ENCODE assay signal across 8 cellular contexts in the genomic region with DNA sequence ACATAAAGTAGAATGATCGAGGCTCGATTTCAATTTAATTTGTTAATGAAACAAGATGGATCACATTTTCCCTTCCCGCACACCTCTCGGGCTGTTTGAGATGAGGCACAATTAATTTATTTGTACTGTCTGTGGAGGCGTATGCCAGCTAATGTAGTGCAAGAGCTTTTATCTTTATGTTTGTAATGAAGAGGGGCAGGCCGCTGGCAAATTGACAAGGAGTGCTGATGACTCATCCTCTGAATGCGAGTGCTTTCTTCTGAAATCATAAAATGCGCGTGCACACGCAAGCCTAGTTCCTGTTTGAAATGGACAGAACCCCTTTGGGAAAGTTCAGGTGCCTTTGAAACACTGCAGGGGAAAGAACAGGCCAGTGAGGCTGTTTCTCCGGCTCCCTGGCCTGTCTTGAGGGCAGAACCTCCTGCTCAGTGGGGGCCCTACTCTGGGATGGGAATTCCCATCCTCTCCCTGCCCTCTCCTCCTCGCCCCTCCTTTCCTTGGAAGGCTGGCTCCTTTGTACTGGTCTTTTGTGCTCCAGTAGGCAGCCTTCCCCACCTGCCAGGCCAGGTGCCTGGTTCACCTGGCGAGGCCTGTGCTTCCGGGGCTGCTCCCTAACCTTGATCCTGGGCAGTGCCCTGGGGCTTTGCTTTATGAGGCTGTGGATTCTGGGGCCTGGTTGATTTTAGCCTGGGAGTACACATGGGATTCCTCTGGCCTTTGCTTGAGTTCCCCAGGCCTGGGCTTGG. TPM values are rescaled to one million over a fixed set of nuclear protein-coding genes. Genes with fewer than 3 reads are reported as not detected.
DNase-seq lines count a peak whose midpoint lies in the region; ATAC-seq and TF ChIP-seq lines count a peak whose summit lies in the region.

No MANE protein-coding gene starts in this region.

- no peak for TF ChIP-seq CTCF in Calu3 (IDR thresholded peaks at IDR 0.05; ENCODE audit: unreplicated experiment)
- no peak for TF ChIP-seq CTCF in hepatocyte (IDR thresholded peaks at IDR 0.05; ENCODE audit: poor library complexity)
- no peak for TF ChIP-seq CTCF in spleen (IDR thresholded peaks at IDR 0.05 in 8 of 11, conservative IDR thresholded peaks at IDR 0.05 in 3 of 11)

- H3K4me2 ChIP-seq in hepatocyte = peak overlapping the region; percentile 61

- H3K9me3 ChIP-seq in adipocyte (ENCODE audit: control insufficient read depth, low read length) (no peaks in the 10 kb centered on the region), hepatocyte (ENCODE audit: low read depth) (no peaks in the 10 kb centered on the region), spleen (no peaks in the 10 kb centered on the region)

- peaks cover 96% of the 10 kb centered on the region for H3K79me2 ChIP-seq in hepatocyte

- H3K27ac ChIP-seq in hepatocyte (peak overlapping the region; percentile 93), spleen (peak overlapping the region in 5 of 8 donors; percentile 14 to 44 (median 36))

- no peaks in the 10 kb centered on the region for H3K9me2 ChIP-seq in hepatocyte (replicated peaks; ENCODE audit: insufficient read depth)

- H3K4me1 Mint-ChIP-seq in Calu3 (ENCODE audit: low read depth, unreplicated experiment) = peaks cover 94% of the 10 kb centered on the region
- no peaks in the 10 kb centered on the region for H3K4me1 Mint-ChIP-seq in stimulated activated memory B cell treated with anti-CD40 and anti-IgM and Interleukin-4, amounts not matched to agents 10 μg/mL and 1 μg/mL and 100 μg/mL, for 72 hours

- H3K27me3 Mint-ChIP-seq in Calu3 (ENCODE audit: unreplicated experiment) = no peaks in the 10 kb centered on the region
- H3K27me3 Mint-ChIP-seq in stimulated activated memory B cell treated with anti-CD40 and anti-IgM and Interleukin-4, amounts not matched to agents 10 μg/mL and 1 μg/mL and 100 μg/mL, for 72 hours = peaks cover 32% of the 10 kb centered on the region

- H3K9me3 Mint-ChIP-seq in Calu3 (ENCODE audit: low read depth, unreplicated experiment) = no peaks in the 10 kb centered on the region
- H3K9me3 Mint-ChIP-seq in stimulated activated memory B cell treated with anti-CD40 and anti-IgM and Interleukin-4, amounts not matched to agents 10 μg/mL and 1 μg/mL and 100 μg/mL, for 72 hours = no peaks in the 10 kb centered on the region

- H3K4me1 ChIP-seq in adipocyte (ENCODE audit: control insufficient read depth, insufficient read depth, low read length) (peaks cover 56% of the 10 kb centered on the region), hepatocyte (ENCODE audit: insufficient read depth) (peaks cover 66% of the 10 kb centered on the region), spleen (peaks cover 0 to 9% (median 0%) of the 10 kb centered on the region in 6 donors)

- WGBS in hepatocyte (ENCODE audit: low lambda C conversion rate, missing lambda C conversion rate) = 39% methylated on average over 14 of the region's 14 CpGs
- 74 to 80% (median 75%) methylated on average over 14 of the region's 14 CpGs for WGBS in spleen, 5 donors

- no TSS peak for BruUV-seq in Calu3 (replicated peaks; lab: Mats Ljungman, UMichigan)

- intact Hi-C loops in Calu3 (cut with micrococcal nuclease; ENCODE audit: unreplicated experiment) (loop anchor here (2.0 to 10.0 kb wide), 4 partner anchors 48 to 164 kb away; no protein-coding TSS in a partner anchor), spleen (cut with DNase I; ENCODE audit: low total_unique reads) (no loop called here)

- H3K27me3 ChIP-seq in adipocyte (replicated peaks; ENCODE audit: control insufficient read depth, insufficient read depth, low read length) (no peaks in the 10 kb centered on the region), hepatocyte (no peaks in the 10 kb centered on the region), spleen (replicated peaks in 1 of 7) (peaks cover 0 to 41% (median 0%) of the 10 kb centered on the region in 7 donors)

- H3K36me3 ChIP-seq in adipocyte (ENCODE audit: control insufficient read depth, insufficient read depth, low read length, severe bottlenecking) = peaks cover 3% of the 10 kb centered on the region
- H3K36me3 ChIP-seq in hepatocyte (replicated peaks; ENCODE audit: insufficient read depth, low read depth) = no peaks in the 10 kb centered on the region
- no peaks in the 10 kb centered on the region for H3K36me3 ChIP-seq in spleen

- no peak for ATAC-seq in stimulated activated memory B cell treated with anti-CD40 and anti-IgM and Interleukin-4, amounts not matched to agents 10 μg/mL and 1 μg/mL and 100 μg/mL, for 72 hours

- DNase-seq in Calu3 (peak; percentile 86), NCI-H1436 (lab: John Stamatoyannopoulos, UW) (peak; percentile 88), adipocyte (ENCODE audit: low read depth) (peak; percentile 88), hepatocyte (ENCODE audit: low spot score) (peak; percentile 93), spleen (no peak), superior temporal gyrus (ENCODE audit: extremely low spot score) (no peak)
- no peak for DNase-seq in central memory CD4-positive, alpha-beta T cell

- CTCF ChIA-PET in Calu3 (lab: Charles Lee) = interaction anchor here (0.8 to 1.4 kb wide), 2 partner anchors 22 to 31 kb away, joined by 3 to 4 read pairs; no protein-coding TSS in a partner anchor

- H3K4me3 ChIP-seq in adipocyte (ENCODE audit: low read length) (no peak overlapping the region), hepatocyte (no peak overlapping the region), spleen (no peak overlapping the region)

- H3K36me3 Mint-ChIP-seq in Calu3 (ENCODE audit: insufficient read depth, unreplicated experiment) = peaks cover 48% of the 10 kb centered on the region
- no peaks in the 10 kb centered on the region for H3K36me3 Mint-ChIP-seq in stimulated activated memory B cell treated with anti-CD40 and anti-IgM and Interleukin-4, amounts not matched to agents 10 μg/mL and 1 μg/mL and 100 μg/mL, for 72 hours

- no peak overlapping the region for H2AFZ ChIP-seq in hepatocyte

- H3K4me3 Mint-ChIP-seq in Calu3 (ENCODE audit: low read depth, unreplicated experiment) = peak overlapping the region; percentile 79
- no peak overlapping the region for H3K4me3 Mint-ChIP-seq in stimulated activated memory B cell treated with anti-CD40 and anti-IgM and Interleukin-4, amounts not matched to agents 10 μg/mL and 1 μg/mL and 100 μg/mL, for 72 hours

- no peak for TF ChIP-seq POLR2A in spleen (IDR thresholded peaks at IDR 0.05)

- H3K27ac Mint-ChIP-seq in Calu3 (ENCODE audit: unreplicated experiment) = peak overlapping the region; percentile 100
- no peak overlapping the region for H3K27ac Mint-ChIP-seq in stimulated activated memory B cell treated with anti-CD40 and anti-IgM and Interleukin-4, amounts not matched to agents 10 μg/mL and 1 μg/mL and 100 μg/mL, for 72 hours

- no peak overlapping the region for H3K9ac ChIP-seq in adipocyte (ENCODE audit: low read length)

- H4K20me1 ChIP-seq in hepatocyte (ENCODE audit: insufficient read depth, poor library complexity, severe bottlenecking) = peaks cover 22% of the 10 kb centered on the region

RNA-seq across cellular contexts. Expression of a gene that starts 50.3 kb away (rescaled TPM):
- total RNA-seq in Calu3 (2022) (99.0 and 104 TPM in 2 replicates), hepatocyte (82.2 and 87.2 TPM in 2 replicates), spleen (10 to 100 TPM; 14.6 to 46.0 (median 21.4) TPM)
- polyA plus RNA-seq in hepatocyte (37.2 and 50.4 TPM in 2 replicates), spleen (1 to 10 TPM in 2 of 3 donors, under 1 TPM in 1; 0.93 to 2.7 (median 1.1) TPM)

Comparison
In these comparisons a context has a peak if more than half of its experiments do, and no peak if none do; other contexts are left out.
1. DNase-seq: peak in Calu3 (single experiment), NCI-H1436 (single experiment), adipocyte (single experiment) and hepatocyte (single experiment); none in spleen (single experiment), central memory CD4-positive, alpha-beta T cell (single experiment) and superior temporal gyrus (single experiment).